In the genomic region with DNA sequence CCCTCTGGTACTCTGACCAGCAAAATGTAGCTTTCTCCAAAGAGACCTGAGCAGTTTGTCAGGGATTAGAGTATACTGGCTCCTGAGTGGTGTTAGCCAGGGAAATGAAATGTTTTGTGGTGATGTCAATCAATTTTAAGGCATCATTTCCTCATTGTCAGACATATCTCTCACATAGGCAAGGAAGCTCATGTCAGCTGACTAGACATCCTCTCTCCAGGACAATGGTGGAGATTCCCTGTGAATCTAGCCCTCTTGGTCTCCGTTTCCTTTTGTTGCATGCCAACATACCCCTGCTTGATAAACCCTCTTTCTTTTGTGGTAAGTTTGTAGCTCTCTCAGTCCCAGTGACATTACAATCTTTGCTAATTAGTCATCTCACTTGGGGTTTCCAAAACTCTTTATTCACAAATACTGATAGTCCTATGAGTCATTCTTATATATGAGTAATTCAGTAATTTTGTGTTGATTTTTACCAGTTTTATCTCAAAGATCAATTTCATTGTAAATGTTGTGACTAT, we compare ENCODE assay signal across 9 cellular contexts.
DNase-seq lines count a peak whose midpoint lies in the region; ATAC-seq lines count a peak whose summit lies in the region.
"Had no signal": no experiment of that assay in that cellular context is flagged by ENCODE, and none has a peak within 500 bp of the region (broad histone marks: within the 10 kb centered on the region; RNA-seq: fewer than 3 reads in every experiment).

No MANE protein-coding gene starts in this region.

- no peaks in the 10 kb centered on the region for H3K27me3 ChIP-seq in SJCRH30
- H3K27me3 ChIP-seq: BLaER1 had no signal

- peaks cover 9% of the 10 kb centered on the region; the same call in 1 of the 2 replicates for H3K4me1 ChIP-seq in SJCRH30
- H3K4me1 ChIP-seq: BLaER1 had no signal

- H3K36me3 ChIP-seq in SJCRH30: no peaks in the 10 kb centered on the region
- H3K36me3 ChIP-seq: BLaER1 had no signal

- no peak for DNase-seq in activated CD4-positive, CD25-positive, alpha-beta regulatory T cell (lab: John Stamatoyannopoulos, UW)
- peak; percentile 11 to 36 for DNase-seq in SJCRH30
- DNase-seq in hepatic stellate cell (ENCODE audit: low spot score): peak; percentile 19
- DNase-seq in GF-D8 (lab: John Stamatoyannopoulos, UW): no peak
- DNase-seq in NCI-H2081 treated with DMSO at 0.1 percent for 48 hours (lab: John Stamatoyannopoulos, UW): no peak
- DNase-seq in pons (ENCODE audit: low spot score): no peak

- ATAC-seq in activated CD4-positive, CD25-positive, alpha-beta regulatory T cell treated with anti-CD3 and anti-CD28 coated beads, Interleukin-2, amount 50 U/mL, for 24 hours: peak; percentile 88 to 93
- ATAC-seq in HG02852 (IDR thresholded peaks at IDR 0.05; ENCODE audit: unreplicated experiment): peak; percentile 85

- no peaks in the 10 kb centered on the region for H3K9me3 ChIP-seq in SJCRH30 (replicated peaks)
- H3K9me3 ChIP-seq: BLaER1 had no signal

- H3K4me3 ChIP-seq in SJCRH30: no peak overlapping the region
- H3K4me3 ChIP-seq: BLaER1 had no signal

- H3K27ac ChIP-seq in SJCRH30: peak overlapping the region; percentile 39
- H3K27ac ChIP-seq: BLaER1 had no signal

Comparison
In these comparisons a context has a peak if more than half of its experiments do, and no peak if none do; other contexts are left out.
1. DNase-seq: peak in SJCRH30 (2 of 2) and hepatic stellate cell (single experiment); none in activated CD4-positive, CD25-positive, alpha-beta regulatory T cell (0 of 4), GF-D8 (single experiment), NCI-H2081 treated with DMSO at 0.1 percent for 48 hours (single experiment) and pons (single experiment).